27 cellular contexts compared by ENCODE assay signal in genomic region chr7:76187246-76187645, GRCh38. TPM values are rescaled to one million over a fixed set of nuclear protein-coding genes. Genes with fewer than 3 reads are reported as not detected.
"Had no signal": no experiment of that assay in that cellular context is flagged by ENCODE, and none has a peak within 500 bp of the region (broad histone marks: within the 10 kb centered on the region; RNA-seq: fewer than 3 reads in every experiment).

No MANE protein-coding gene starts in this region.

- H3K27ac ChIP-seq: left ventricle myocardium inferior, pancreas, prostate gland, skin epidermis, stomach, thoracic aorta, tibial nerve, uterus had no signal

- ATAC-seq: natural killer cell treated with Interleukin-12 subunit alpha and Interleukin-12 subunit beta and Interleukin-15 and Interleukin-18, amount 100 ng/mL, for 72 hours; pancreas; right cardiac atrium; sciatic nerve; stimulated activated naive B cell treated with anti-CD40 and anti-IgM and Interleukin-4, amounts not matched to agents 10 μg/mL and 1 μg/mL and 100 μg/mL, for 72 hours; stimulated activated naive CD8-positive, alpha-beta T cell treated with anti-CD3 and anti-CD28 coated beads, Interleukin-15, Interleukin-2, amounts not matched to agents 100 U/mL and 50 U/mL, for 24 hours had no signal

- H3K4me1 ChIP-seq: left ventricle myocardium inferior, pancreas, prostate gland, stomach, tibial nerve, uterus had no signal

- H3K36me3 Mint-ChIP-seq: mesothelial cell of epicardium; natural killer cell treated with Interleukin-12 subunit alpha and Interleukin-12 subunit beta and Interleukin-15 and Interleukin-18, amount 100 ng/mL, for 72 hours; stimulated activated naive B cell treated with anti-CD40 and anti-IgM and Interleukin-4, amounts not matched to agents 10 μg/mL and 1 μg/mL and 100 μg/mL, for 72 hours; type B pancreatic cell had no signal

- H3K9me3 ChIP-seq: pancreas, prostate gland had no signal

- FAIRE-seq: pancreas had no signal

- H3K4me3 Mint-ChIP-seq: mesothelial cell of epicardium; naive B cell; natural killer cell treated with Interleukin-12 subunit alpha and Interleukin-12 subunit beta and Interleukin-15 and Interleukin-18, amount 100 ng/mL, for 72 hours; stimulated activated naive B cell treated with anti-CD40 and anti-IgM and Interleukin-4, amounts not matched to agents 10 μg/mL and 1 μg/mL and 100 μg/mL, for 72 hours; type B pancreatic cell had no signal

- H3K27me3 ChIP-seq: pancreas, tibial nerve, uterus had no signal

- H3K27ac Mint-ChIP-seq: mesothelial cell of epicardium; naive B cell; natural killer cell treated with Interleukin-12 subunit alpha and Interleukin-12 subunit beta and Interleukin-15 and Interleukin-18, amount 100 ng/mL, for 72 hours; stimulated activated naive B cell treated with anti-CD40 and anti-IgM and Interleukin-4, amounts not matched to agents 10 μg/mL and 1 μg/mL and 100 μg/mL, for 72 hours; type B pancreatic cell had no signal

- H3K4me1 Mint-ChIP-seq: naive B cell had no signal

- H3K36me3 ChIP-seq: left ventricle myocardium inferior, pancreas, prostate gland, stomach, thoracic aorta, tibial nerve, uterus had no signal

- DNase-seq: islet precursor cell; left ventricle myocardium inferior; mesendoderm; naive B cell; nucleus accumbens; pancreas; posterior cingulate gyrus; retina; right cardiac atrium; stimulated activated CD4-positive, alpha-beta T cell treated with anti-CD3 and anti-CD28 coated beads, Interleukin-12 subunit alpha, Interleukin-12 subunit beta, amount 100 ng/mL, for 4 hours; stimulated activated CD4-positive, alpha-beta T cell treated with anti-CD3 and anti-CD28 coated beads, Interleukin-15, amount 100 ng/mL, for 24 hours; stimulated activated CD4-positive, alpha-beta T cell treated with anti-CD3 and anti-CD28 coated beads, Interleukin-2, amount 100 ng/mL, for 24 hours; stimulated activated CD4-positive, alpha-beta T cell treated with anti-CD3 and anti-CD28 coated beads, Interleukin-4, amount 100 ng/mL, for 1 hour; stimulated activated naive B cell treated with anti-CD40 and anti-IgM and Interleukin-4, amounts not matched to agents 10 μg/mL and 1 μg/mL and 100 μg/mL, for 72 hours; stimulated activated naive CD8-positive, alpha-beta T cell treated with anti-CD3 and anti-CD28 coated beads, Interleukin-15, Interleukin-2, amounts not matched to agents 100 U/mL and 50 U/mL, for 24 hours; stomach; uterus had no signal

- H3K9me3 Mint-ChIP-seq: natural killer cell treated with Interleukin-12 subunit alpha and Interleukin-12 subunit beta and Interleukin-15 and Interleukin-18, amount 100 ng/mL, for 72 hours; type B pancreatic cell had no signal

- H3K4me3 ChIP-seq: left ventricle myocardium inferior, lung, pancreas, prostate gland, skin epidermis, stomach, thoracic aorta, tibial nerve, uterus had no signal

RNA-seq across cellular contexts. Expression of gene SRRM3, which starts 14.4 kb away (rescaled TPM):
- total RNA-seq: mononuclear cell; natural killer cell treated with Interleukin-12 subunit alpha and Interleukin-12 subunit beta and Interleukin-15 and Interleukin-18, amount 100 ng/mL, for 72 hours had no signal
